ENCODE assay signal across 34 cellular contexts in genomic region chr6:1025821-1026220, GRCh38.
"Had no signal": no experiment of that assay in that cellular context is flagged by ENCODE, and none has a peak within 500 bp of the region (broad histone marks: within the 10 kb centered on the region; RNA-seq: fewer than 3 reads in every experiment).

No MANE protein-coding gene starts in this region.

- H3K9me3 Mint-ChIP-seq: activated CD4-positive, alpha-beta memory T cell treated with anti-CD3 and anti-CD28 coated beads for 36 hours; activated naive CD8-positive, alpha-beta T cell treated with anti-CD3 and anti-CD28 coated beads for 36 hours; activated T-helper 1 cell treated with anti-CD3 and anti-CD28 coated beads, Interleukin-12 subunit alpha, Interleukin-12 subunit beta, Interleukin-2, Interleukin-4 antibody, amounts not matched to agents 30 ng/mL and 10 ng/mL and 1 ng/mL, durations not matched to agents 14 hours and 24 hours and 36 hours had no signal

- DNase-seq: activated B cell treated with CpG ODN at 0.5 μM for 24 hours; activated CD4-positive, alpha-beta memory T cell treated with anti-CD3 and anti-CD28 coated beads for 36 hours; activated CD4-positive, alpha-beta T cell treated with anti-CD3 and anti-CD28 coated beads for 4 hours; activated CD4-positive, alpha-beta T cell treated with anti-CD3 and anti-CD28 coated beads, Interleukin-2, amount 50 U/mL, for 1 hour; activated CD4-positive, CD25-positive, alpha-beta regulatory T cell treated with anti-CD3 and anti-CD28 coated beads, Interleukin-2, amount 50 U/mL, for 72 hours; activated CD8-positive, alpha-beta memory T cell treated with anti-CD3 and anti-CD28 coated beads, Interleukin-2, amount 50 U/mL, for 4 hours; activated gamma-delta T cell treated with Interleukin-2 at 50 U/mL for 16 hours; activated naive CD4-positive, alpha-beta T cell treated with anti-CD3 and anti-CD28 coated beads, Interleukin-2, amount 50 U/mL, for 16 hours; activated naive CD8-positive, alpha-beta T cell treated with anti-CD3 and anti-CD28 coated beads for 36 hours; activated T-cell treated with anti-CD3 and anti-CD28 coated beads for 4 hours; activated T-cell treated with anti-CD3 and anti-CD28 coated beads, Interleukin-2, amount 50 U/mL, for 4 hours; amniotic stem cell; aorta; brain microvascular endothelial cell; central memory CD4-positive, alpha-beta T cell; Karpas-422; MG63; NCI-H1048; NCI-H1105 treated with DMSO at 0.1 percent for 48 hours; NCI-H1436 treated with DMSO at 0.1 percent for 48 hours; NCI-H1694 treated with DMSO at 0.1 percent for 48 hours; NCI-H2029; NCI-H345; NCI-H524 treated with DMSO at 0.1 percent for 48 hours; Peyer's patch; RPMI8226; SHP77 treated with DMSO at 0.1 percent for 48 hours; T-helper 1 cell; T-helper 2 cell; T-helper 9 cell had no signal

- H3K4me1 ChIP-seq: Peyer's patch had no signal

- H3K9me3 ChIP-seq: MG63, Peyer's patch, SJSA1 had no signal

- H3K4me3 ChIP-seq: MG63, Peyer's patch, SJSA1 had no signal

- H3K27ac ChIP-seq: brain microvascular endothelial cell, Peyer's patch, SJSA1, VCaP had no signal

- H3K4me1 Mint-ChIP-seq: activated B cell treated with CpG ODN at 0.5 μM for 24 hours; activated naive CD8-positive, alpha-beta T cell treated with anti-CD3 and anti-CD28 coated beads for 36 hours had no signal

- H3K27me3 ChIP-seq: brain microvascular endothelial cell, MG63, Peyer's patch, SJSA1 had no signal

- H3K27ac Mint-ChIP-seq: activated B cell treated with CpG ODN at 0.5 μM for 24 hours; activated CD4-positive, alpha-beta memory T cell treated with anti-CD3 and anti-CD28 coated beads for 36 hours; activated naive CD8-positive, alpha-beta T cell treated with anti-CD3 and anti-CD28 coated beads for 36 hours; activated T-helper 1 cell treated with anti-CD3 and anti-CD28 coated beads, Interleukin-12 subunit alpha, Interleukin-12 subunit beta, Interleukin-2, Interleukin-4 antibody, amounts not matched to agents 30 ng/mL and 10 ng/mL and 1 ng/mL, durations not matched to agents 14 hours and 24 hours and 36 hours had no signal

- H3K4me3 Mint-ChIP-seq: activated B cell treated with CpG ODN at 0.5 μM for 24 hours; activated CD4-positive, alpha-beta memory T cell treated with anti-CD3 and anti-CD28 coated beads for 36 hours; activated naive CD8-positive, alpha-beta T cell treated with anti-CD3 and anti-CD28 coated beads for 36 hours; activated T-cell treated with anti-CD3 and anti-CD28 coated beads, Interleukin-2, amount 50 U/mL, for 4 hours; activated T-helper 1 cell treated with anti-CD3 and anti-CD28 coated beads, Interleukin-12 subunit alpha, Interleukin-12 subunit beta, Interleukin-2, Interleukin-4 antibody, amounts not matched to agents 30 ng/mL and 10 ng/mL and 1 ng/mL, durations not matched to agents 14 hours and 24 hours and 36 hours had no signal

- H3K36me3 ChIP-seq: brain microvascular endothelial cell, MG63, Peyer's patch, SJSA1 had no signal

- H3K36me3 Mint-ChIP-seq: activated CD4-positive, alpha-beta memory T cell treated with anti-CD3 and anti-CD28 coated beads for 36 hours; activated naive CD8-positive, alpha-beta T cell treated with anti-CD3 and anti-CD28 coated beads for 36 hours had no signal

- ATAC-seq: activated T-cell treated with anti-CD3 and anti-CD28 coated beads, Interleukin-2, amount 50 U/mL, for 4 hours; SK-N-SH treated with all-trans-retinoic acid at 6 μM for 48 hours had no signal
